24 cellular contexts compared by ENCODE assay signal in the genomic region with DNA sequence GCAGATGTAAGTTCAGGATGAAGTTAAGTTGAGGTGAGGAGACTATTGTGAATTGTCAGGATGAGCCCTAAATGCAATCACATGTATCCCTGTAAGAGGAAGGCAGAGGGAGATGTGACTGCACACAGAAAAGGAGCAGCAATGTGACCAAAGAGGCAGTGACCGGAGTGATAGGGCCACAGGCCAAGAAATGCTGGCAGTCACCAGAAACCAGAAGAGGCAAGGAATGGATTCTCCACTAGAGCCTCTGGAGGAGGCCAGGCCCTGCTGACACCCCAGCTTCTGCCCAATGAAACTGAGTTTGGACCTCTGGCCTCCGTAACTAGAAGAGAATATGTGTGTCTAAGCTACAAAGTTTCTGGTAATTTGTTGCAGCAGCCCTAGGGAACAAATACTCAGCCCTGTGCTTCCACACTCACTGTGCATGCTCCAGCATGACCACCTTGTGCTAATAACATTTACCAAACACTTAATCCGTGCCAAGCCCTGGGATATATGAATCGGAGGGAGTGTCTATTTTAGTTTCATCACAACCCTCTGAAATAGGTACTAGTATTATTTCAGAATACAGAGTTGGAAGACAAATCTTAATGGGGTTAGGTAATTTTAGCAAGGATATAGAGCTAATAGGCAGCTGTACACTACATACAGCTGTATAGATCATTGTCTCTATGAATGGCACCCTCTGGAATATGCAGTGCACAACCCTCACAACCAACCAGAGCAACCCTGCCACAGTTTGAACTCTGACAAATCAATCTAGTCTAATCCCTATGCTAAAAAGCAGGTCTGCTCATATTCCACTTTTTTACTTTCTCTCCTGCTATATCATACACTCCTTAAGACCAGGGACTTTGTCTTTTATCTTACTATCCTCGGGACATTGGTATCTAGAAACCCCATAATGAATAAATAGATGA. TPM values are rescaled to one million over a fixed set of nuclear protein-coding genes. Genes with fewer than 3 reads are reported as not detected.
DNase-seq lines count a peak whose midpoint lies in the region; ATAC-seq, FAIRE-seq and TF ChIP-seq lines count a peak whose summit lies in the region.
"Had no signal": no experiment of that assay in that cellular context is flagged by ENCODE, and none has a peak within 500 bp of the region (broad histone marks: within the 10 kb centered on the region; RNA-seq: fewer than 3 reads in every experiment).

No MANE protein-coding gene starts in this region.

- no peak for FAIRE-seq in endothelial cell of umbilical vein (lab: Jason Lieb, UNC)

- no peak overlapping the region for H3K9ac ChIP-seq in endothelial cell of umbilical vein (replicated peaks; ENCODE audit: extremely low read depth, insufficient read depth, low read length)

- dilution Hi-C loops in endothelial cell of umbilical vein (cut with MboI; ENCODE audit: extremely low pct_ligation_motif_present, low sequenced_read_pairs) = no loop called here

- H3K27me3 ChIP-seq in BJ (ENCODE audit: control insufficient read depth, insufficient read depth, low read length) (no peaks in the 10 kb centered on the region), endothelial cell of umbilical vein (ENCODE audit: control insufficient read depth in 2 of 2, insufficient read depth in 2 of 2, low read length in 2 of 2) (no peaks in the 10 kb centered on the region)

- no peaks in the 10 kb centered on the region for H3K9me3 ChIP-seq in endothelial cell of umbilical vein (replicated peaks; ENCODE audit: control insufficient read depth, insufficient read depth, low read length)

- H3K4me2 ChIP-seq in endothelial cell of umbilical vein (ENCODE audit: insufficient read depth, low read length) = no peak overlapping the region

- CTCF ChIA-PET in BJ (lab: Yijun Ruan, JAX) = interaction anchor here (1.1 to 6.3 kb wide), 4 partner anchors 171 to 247 kb away, joined by 3 to 45 read pairs (median 16); no protein-coding TSS in a partner anchor
- CTCF ChIA-PET in endothelial cell of umbilical vein (lab: Charles Lee) = interaction anchor here (1.9 to 4.9 kb wide), 4 partner anchors 8 to 246 kb away, joined by 6 to 37 read pairs (median 20); a partner anchor contains a TSS

- H3K4me1 ChIP-seq in endothelial cell of umbilical vein (ENCODE audit: control insufficient read depth, extremely low read depth, insufficient read depth, low read length) = peaks cover 40% of the 10 kb centered on the region

- no peaks in the 10 kb centered on the region for H3K9me3 Mint-ChIP-seq in activated CD4-positive, alpha-beta T cell treated with anti-CD3 and anti-CD28 coated beads, Interleukin-2, amount 10 ng/mL, durations not matched to agents 24 days and 14 days
- H3K9me3 Mint-ChIP-seq: dendritic cell treated with granulocyte-macrophage colony-stimulating factor and Interleukin-4, amounts not matched to agents 40 ng/mL and 50 ng/mL, for 4 days; immature natural killer cell had no signal

- no peak overlapping the region for H3K4me3 Mint-ChIP-seq in activated CD4-positive, alpha-beta T cell treated with anti-CD3 and anti-CD28 coated beads, Interleukin-2, amount 10 ng/mL, durations not matched to agents 24 days and 14 days
- H3K4me3 Mint-ChIP-seq: dendritic cell treated with granulocyte-macrophage colony-stimulating factor and Interleukin-4, amounts not matched to agents 40 ng/mL and 50 ng/mL, for 4 days; immature natural killer cell; stimulated activated memory B cell treated with anti-CD40 and anti-IgM and Interleukin-4, amounts not matched to agents 10 μg/mL and 1 μg/mL and 100 μg/mL, for 72 hours had no signal

- DNase-seq in BJ (ENCODE audit: low read depth) = peak; percentile 52
- peak; percentile 47 for DNase-seq in NCI-H226
- DNase-seq in endothelial cell of umbilical vein (ENCODE audit: low read depth, low spot score) = peak; percentile 40
- DNase-seq in left lobe of liver (ENCODE audit: low spot score) = no peak
- no peak for DNase-seq in activated CD4-positive, alpha-beta T cell treated with anti-CD3 and anti-CD28 coated beads, Interleukin-2, amount 10 ng/mL, durations not matched to agents 24 days and 14 days
- no peak for DNase-seq in DMS79 treated with DMSO at 0.1 percent for 48 hours (lab: John Stamatoyannopoulos, UW)
- no peak for DNase-seq in NAMALWA (ENCODE audit: low spot score)
- no peak for DNase-seq in retina
- DNase-seq: activated CD4-positive, alpha-beta T cell treated with anti-CD3 and anti-CD28 coated beads, Interleukin-2, amount 50 U/mL, for 4 hours; activated T-cell treated with anti-CD3 and anti-CD28 coated beads, Interleukin-2, amount 50 U/mL, for 48 hours; DND-41; glutamatergic neuron; immature natural killer cell; NCI-H1105 treated with DMSO at 0.1 percent for 48 hours; nucleus accumbens; T-helper 9 cell had no signal

- H3K36me3 Mint-ChIP-seq in activated CD4-positive, alpha-beta T cell treated with anti-CD3 and anti-CD28 coated beads, Interleukin-2, amount 10 ng/mL, durations not matched to agents 24 days and 14 days (ENCODE audit: low read depth) = no peaks in the 10 kb centered on the region
- H3K36me3 Mint-ChIP-seq: immature natural killer cell; stimulated activated memory B cell treated with anti-CD40 and anti-IgM and Interleukin-4, amounts not matched to agents 10 μg/mL and 1 μg/mL and 100 μg/mL, for 72 hours had no signal

- no peak for TF ChIP-seq CTCF in BJ (IDR thresholded peaks at IDR 0.05; ENCODE audit: insufficient read depth, low read depth, low read length)
- no peak for TF ChIP-seq CTCF in endothelial cell of umbilical vein (IDR thresholded peaks at IDR 0.05; ENCODE audit: extremely low read depth in 1 of 2, insufficient read depth in 1 of 2, low read depth in 1 of 2, low read length in 2 of 2)

- H3K9me1 ChIP-seq in endothelial cell of umbilical vein (replicated peaks; ENCODE audit: control insufficient read depth, extremely low read depth, insufficient read depth, low read length) = no peaks in the 10 kb centered on the region

- no peak overlapping the region for H3K27ac Mint-ChIP-seq in activated CD4-positive, alpha-beta T cell treated with anti-CD3 and anti-CD28 coated beads, Interleukin-2, amount 10 ng/mL, durations not matched to agents 24 days and 14 days
- H3K27ac Mint-ChIP-seq: dendritic cell treated with granulocyte-macrophage colony-stimulating factor and Interleukin-4, amounts not matched to agents 40 ng/mL and 50 ng/mL, for 4 days; immature natural killer cell; stimulated activated memory B cell treated with anti-CD40 and anti-IgM and Interleukin-4, amounts not matched to agents 10 μg/mL and 1 μg/mL and 100 μg/mL, for 72 hours had no signal

- no peaks in the 10 kb centered on the region for H3K79me2 ChIP-seq in endothelial cell of umbilical vein (ENCODE audit: control insufficient read depth, insufficient read depth, low read length)

- H2AFZ ChIP-seq in endothelial cell of umbilical vein (ENCODE audit: low read depth, low read length) = peak overlapping the region; percentile 44

- POLR2A ChIA-PET in BJ (lab: Charles Lee) = interaction anchor here (0.5 kb wide), 1 partner anchor 408 kb away, joined by 7 read pairs; no protein-coding TSS in a partner anchor
- POLR2A ChIA-PET in endothelial cell of umbilical vein (lab: Charles Lee) = no interaction called here

- no peaks in the 10 kb centered on the region for H4K20me1 ChIP-seq in endothelial cell of umbilical vein (replicated peaks; ENCODE audit: control insufficient read depth, extremely low read depth, insufficient read depth, low read length)

- intact Hi-C loops in endothelial cell of umbilical vein (cut with micrococcal nuclease) = no loop called here
- intact Hi-C loops in activated CD4-positive, alpha-beta T cell treated with anti-CD3 and anti-CD28 coated beads, Interleukin-2, amount 10 ng/mL, durations not matched to agents 24 days and 14 days (cut with micrococcal nuclease) = no loop called here

- peaks cover 74% of the 10 kb centered on the region for H3K27me3 Mint-ChIP-seq in activated CD4-positive, alpha-beta T cell treated with anti-CD3 and anti-CD28 coated beads, Interleukin-2, amount 10 ng/mL, durations not matched to agents 24 days and 14 days

- no peak for TF ChIP-seq POLR2A in endothelial cell of umbilical vein (IDR thresholded peaks at IDR 0.05; ENCODE audit: low read depth, low read length)

- peak; percentile 31 for ATAC-seq in left lobe of liver
- ATAC-seq: HCT116; stimulated activated memory B cell treated with anti-CD40 and anti-IgM and Interleukin-4, amounts not matched to agents 10 μg/mL and 1 μg/mL and 100 μg/mL, for 72 hours had no signal

- no TSS peak for BruUV-seq in endothelial cell of umbilical vein (replicated peaks; lab: Mats Ljungman, UMichigan)

- H3K4me3 ChIP-seq in BJ (ENCODE audit: low read depth, low read length) (no peak overlapping the region), endothelial cell of umbilical vein (replicated peaks in 1 of 3; ENCODE audit: insufficient read depth in 1 of 3, low read depth in 1 of 3, low read length in 3 of 3) (no peak overlapping the region)

- peak overlapping the region; percentile 35 for H3K27ac ChIP-seq in endothelial cell of umbilical vein (ENCODE audit: insufficient read depth, low read depth, low read length)
- H3K27ac ChIP-seq: C4-2B had no signal

- H3K4me1 Mint-ChIP-seq in activated CD4-positive, alpha-beta T cell treated with anti-CD3 and anti-CD28 coated beads, Interleukin-2, amount 10 ng/mL, durations not matched to agents 24 days and 14 days = no peaks in the 10 kb centered on the region
- H3K4me1 Mint-ChIP-seq: immature natural killer cell; stimulated activated memory B cell treated with anti-CD40 and anti-IgM and Interleukin-4, amounts not matched to agents 10 μg/mL and 1 μg/mL and 100 μg/mL, for 72 hours had no signal

- H3K36me3 ChIP-seq in BJ (ENCODE audit: control insufficient read depth, insufficient read depth, low read length) (no peaks in the 10 kb centered on the region), endothelial cell of umbilical vein (ENCODE audit: control insufficient read depth in 2 of 2, extremely low read depth in 1 of 2, insufficient read depth in 2 of 2, low read length in 2 of 2) (no peaks in the 10 kb centered on the region)

RNA-seq across cellular contexts. Expression of a gene that starts 7.8 kb away (rescaled TPM):
- polyA plus RNA-seq in BJ (2011; rRNA removed) (115 and 271 TPM in 2 replicates), endothelial cell of umbilical vein (45.1 and 60.1 TPM in 2 replicates)
- 28.2 and 36.8 TPM in 2 replicates for polyA minus RNA-seq in BJ (2011; rRNA and poly(A)+ RNA removed)
- total RNA-seq in endothelial cell of umbilical vein (147 and 161 TPM in 2 replicates), left lobe of liver (0.86 TPM)
- polyA plus RNA-seq in endothelial cell of umbilical vein (2011; cell fraction: cytosol; rRNA removed) = 87.7 and 92.3 TPM in 2 replicates
- 48.2 and 69.8 TPM in 2 replicates for polyA plus RNA-seq in endothelial cell of umbilical vein (2011; cell fraction: nucleus; rRNA removed)
- polyA plus RNA-seq in endothelial cell of umbilical vein (2012) = 79.3 and 119 TPM in 2 replicates
- polyA minus RNA-seq in endothelial cell of umbilical vein = 47.5 and 50.8 TPM in 2 replicates
- polyA minus RNA-seq in endothelial cell of umbilical vein (2011; cell fraction: cytosol; rRNA and poly(A)+ RNA removed) = 14.0 TPM
- 29.0 and 50.8 TPM in 2 replicates for polyA minus RNA-seq in endothelial cell of umbilical vein (2011; cell fraction: nucleus; rRNA and poly(A)+ RNA removed)
- total RNA-seq in activated CD4-positive, alpha-beta T cell treated with anti-CD3 and anti-CD28 coated beads, Interleukin-2, amount 10 ng/mL, durations not matched to agents 24 days and 14 days = not detected in 2 replicates
- polyA plus RNA-seq: immature natural killer cell had no signal

RNA-seq across cellular contexts. Expression of a gene that starts 20.8 kb away (rescaled TPM):
- polyA plus RNA-seq in BJ (2011; rRNA removed) (not detected in 2 replicates), endothelial cell of umbilical vein (0.22 TPM in 2 replicates)
- polyA minus RNA-seq in BJ (2011; rRNA and poly(A)+ RNA removed) = not detected in 2 replicates
- total RNA-seq in endothelial cell of umbilical vein (0.14 and 0.22 TPM in 2 replicates), left lobe of liver (not detected)
- polyA plus RNA-seq in endothelial cell of umbilical vein (2011; cell fraction: cytosol; rRNA removed) = 0.06 and 0.08 TPM in 2 replicates
- polyA plus RNA-seq in endothelial cell of umbilical vein (2011; cell fraction: nucleus; rRNA removed) = 0.41 and 0.51 TPM in 2 replicates
- polyA plus RNA-seq in endothelial cell of umbilical vein (2012) = 0.15 TPM in 1 of 2 replicates, not detected in the other
- polyA minus RNA-seq in endothelial cell of umbilical vein = 0.23 TPM in 1 of 2 replicates, not detected in the other
- polyA minus RNA-seq in endothelial cell of umbilical vein (2011; cell fraction: cytosol; rRNA and poly(A)+ RNA removed) = not detected
- 0.34 TPM in 1 of 2 replicates, not detected in the other for polyA minus RNA-seq in endothelial cell of umbilical vein (2011; cell fraction: nucleus; rRNA and poly(A)+ RNA removed)
- not detected in 2 replicates for total RNA-seq in activated CD4-positive, alpha-beta T cell treated with anti-CD3 and anti-CD28 coated beads, Interleukin-2, amount 10 ng/mL, durations not matched to agents 24 days and 14 days
- total RNA-seq: mononuclear cell, skeletal muscle tissue, ureter had no signal
- polyA plus RNA-seq: immature natural killer cell had no signal

RNA-seq across cellular contexts. Expression of a gene that starts 49.7 kb away (rescaled TPM):
- polyA plus RNA-seq in BJ (2011; rRNA removed) = not detected in 2 replicates
- not detected in 2 replicates for polyA minus RNA-seq in BJ (2011; rRNA and poly(A)+ RNA removed)
- total RNA-seq in endothelial cell of umbilical vein = not detected in 2 replicates
- 0.11 TPM in 1 of 2 replicates, not detected in the other for polyA plus RNA-seq in endothelial cell of umbilical vein
- 0.07 TPM in 1 of 2 replicates, not detected in the other for polyA plus RNA-seq in endothelial cell of umbilical vein (2011; cell fraction: cytosol; rRNA removed)
- not detected in 2 replicates for polyA plus RNA-seq in endothelial cell of umbilical vein (2011; cell fraction: nucleus; rRNA removed)
- 0.33 TPM in 1 of 2 replicates, not detected in the other for polyA plus RNA-seq in endothelial cell of umbilical vein (2012)
- polyA minus RNA-seq in endothelial cell of umbilical vein = not detected in 2 replicates
- polyA minus RNA-seq in endothelial cell of umbilical vein (2011; cell fraction: cytosol; rRNA and poly(A)+ RNA removed) = not detected
- polyA minus RNA-seq in endothelial cell of umbilical vein (2011; cell fraction: nucleus; rRNA and poly(A)+ RNA removed) = not detected in 2 replicates
- total RNA-seq in left lobe of liver = not detected
- 87.6 and 91.2 TPM in 2 replicates for total RNA-seq in activated CD4-positive, alpha-beta T cell treated with anti-CD3 and anti-CD28 coated beads, Interleukin-2, amount 10 ng/mL, durations not matched to agents 24 days and 14 days
- total RNA-seq: SK-MEL-5 had no signal

Comparison
In these comparisons a context has a peak if more than half of its experiments do, and no peak if none do; other contexts are left out.
1. DNase-seq: peak in BJ (single experiment), NCI-H226 (single experiment) and endothelial cell of umbilical vein (single experiment); none in left lobe of liver (single experiment), activated CD4-positive, alpha-beta T cell treated with anti-CD3 and anti-CD28 coated beads, Interleukin-2, amount 10 ng/mL, durations not matched to agents 24 days and 14 days (single experiment), DMS79 treated with DMSO at 0.1 percent for 48 hours (single experiment), NAMALWA (single experiment) and retina (single experiment).
2. RNA of a gene that starts 7.8 kb away (total RNA-seq): 147 to 161 TPM in endothelial cell of umbilical vein; 0.86 TPM in left lobe of liver (single experiment) and not detected in activated CD4-positive, alpha-beta T cell treated with anti-CD3 and anti-CD28 coated beads, Interleukin-2, amount 10 ng/mL, durations not matched to agents 24 days and 14 days; every median in the first group is over 10 times any median in the second.
3. RNA of a gene that starts 49.7 kb away (total RNA-seq): 87.6 to 91.2 TPM in activated CD4-positive, alpha-beta T cell treated with anti-CD3 and anti-CD28 coated beads, Interleukin-2, amount 10 ng/mL, durations not matched to agents 24 days and 14 days; not detected in left lobe of liver (single experiment) and not detected in endothelial cell of umbilical vein; every median in the first group is over 10 times any median in the second.